ENCODE assay signal across 1 cellular context in genomic region chr6:137879885-137880430, GRCh38.
TF ChIP-seq lines count a peak whose summit lies in the region.

No MANE protein-coding gene starts in this region.

TF ChIP-seq in GM12878, 131 proteins besides CTCF, POLR2A, EP300 and RAD21 (continued from another document):
- TF ChIP-seq MLLT1 (IDR thresholded peaks at IDR 0.05) = peak; percentile 44; the same call in 1 of the 2 replicates
